In the genomic region with DNA sequence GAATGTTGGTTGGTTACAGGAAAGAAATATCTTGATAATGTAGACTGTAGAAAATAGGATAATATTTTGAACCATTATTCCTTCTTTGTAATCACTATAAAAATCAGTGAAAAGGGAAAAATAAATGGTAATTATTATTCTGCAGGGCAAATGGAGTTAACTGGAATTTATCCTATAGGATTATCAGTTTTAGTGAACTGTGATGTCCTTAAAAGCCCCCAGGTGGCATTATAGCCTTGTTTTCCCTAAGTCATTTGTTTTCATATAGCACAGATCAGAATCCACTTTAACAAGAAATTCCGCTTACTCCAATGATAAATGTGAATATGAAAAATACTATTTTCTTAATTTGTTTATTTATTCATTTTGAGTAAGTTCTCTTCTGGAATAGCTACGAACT, we compare ENCODE assay signal across 10 cellular contexts. TPM values are rescaled to one million over a fixed set of nuclear protein-coding genes. Genes with fewer than 3 reads are reported as not detected.
A peak's percentile ranks its signal among the peaks of the same experiment; 100 is the strongest.
DNase-seq lines count a peak whose midpoint lies in the region; ATAC-seq and TF ChIP-seq lines count a peak whose summit lies in the region.
"Had no signal": no experiment of that assay in that cellular context is flagged by ENCODE, and none has a peak within 500 bp of the region (broad histone marks: within the 10 kb centered on the region; RNA-seq: fewer than 3 reads in every experiment).

No MANE protein-coding gene starts in this region.

- no TSS peak for BruUV-seq in mammary epithelial cell (replicated peaks; lab: Mats Ljungman, UMichigan)

- no peaks in the 10 kb centered on the region for H4K20me1 ChIP-seq in mammary epithelial cell (ENCODE audit: insufficient read depth, low read length)

- CTCF ChIA-PET in mammary epithelial cell (lab: Charles Lee; ENCODE audit: low non-redundant PET), result no interaction called here

- in situ Hi-C loops in mammary epithelial cell (cut with MboI; ENCODE audit: low sequenced_read_pairs in 2 of 2), result no loop called here

- no peak overlapping the region for H3K27ac ChIP-seq in heart right ventricle
- no peak overlapping the region for H3K27ac ChIP-seq in mammary epithelial cell (ENCODE audit: insufficient read depth, low read depth, low read length)
- H3K27ac ChIP-seq in aorta (ENCODE audit: low read depth in 1 of 2, low read length in 2 of 2), result no peak overlapping the region
- H3K27ac ChIP-seq in Peyer's patch, result no peak overlapping the region

- no peak overlapping the region for H3K9ac ChIP-seq in mammary epithelial cell (ENCODE audit: insufficient read depth, low read length)

- no peaks in the 10 kb centered on the region for H3K79me2 ChIP-seq in mammary epithelial cell (ENCODE audit: insufficient read depth, low read length)

- no peaks in the 10 kb centered on the region for H3K9me3 Mint-ChIP-seq in type B pancreatic cell

- H3K27ac Mint-ChIP-seq in type B pancreatic cell, result no peak overlapping the region

- H3K4me3 ChIP-seq in heart right ventricle (no peak overlapping the region), mammary epithelial cell (replicated peaks in 1 of 3; ENCODE audit: insufficient read depth in 1 of 3, low read depth in 2 of 3, low read length in 3 of 3) (no peak overlapping the region), aorta (ENCODE audit: low read length in 2 of 2) (no peak overlapping the region), Peyer's patch (no peak overlapping the region)

- TF ChIP-seq CTCF in heart right ventricle (IDR thresholded peaks at IDR 0.05) (peak in 6 of 9 donors; percentile 4 to 43 (median 22)), mammary epithelial cell (conservative IDR thresholded peaks at IDR 0.05 in 1 of 2, IDR thresholded peaks at IDR 0.05 in 1 of 2; ENCODE audit: extremely low read depth in 1 of 2, insufficient read depth in 1 of 2, low read depth in 1 of 2, low read length in 2 of 2) (peak; percentile 19 to 21), type B pancreatic cell (conservative IDR thresholded peaks at IDR 0.05) (peak; percentile 69), Peyer's patch (IDR thresholded peaks at IDR 0.05) (peak in 2 of 6 experiments; percentile 8 to 12)

- H2AFZ ChIP-seq in mammary epithelial cell (ENCODE audit: low read depth, low read length), result no peak overlapping the region

- H3K27me3 ChIP-seq in heart right ventricle, result peaks cover 0 to 30% (median 15%) of the 10 kb centered on the region in 7 donors
- H3K27me3 ChIP-seq in mammary epithelial cell (ENCODE audit: insufficient read depth, low read length), result peaks cover 5% of the 10 kb centered on the region
- no peaks in the 10 kb centered on the region for H3K27me3 ChIP-seq in aorta (ENCODE audit: control insufficient read depth in 1 of 2, insufficient read depth in 2 of 2, low read length in 1 of 2)
- H3K27me3 ChIP-seq in Peyer's patch, result no peaks in the 10 kb centered on the region

- H3K9me3 ChIP-seq in heart right ventricle (no peaks in the 10 kb centered on the region), mammary epithelial cell (replicated peaks; ENCODE audit: insufficient read depth, low read length) (no peaks in the 10 kb centered on the region), aorta (ENCODE audit: control insufficient read depth, low read length) (no peaks in the 10 kb centered on the region), Peyer's patch (no peaks in the 10 kb centered on the region)

- peaks cover 14% of the 10 kb centered on the region for H3K27me3 Mint-ChIP-seq in type B pancreatic cell

- intact Hi-C loops in heart right ventricle (cut with DNase I), result loop anchor here in 1 of 10 donors (5.0 kb wide), 1 partner anchor 61 kb away; no protein-coding TSS in a partner anchor
- intact Hi-C loops in Right ventricle myocardium inferior (cut with DNase I), result no loop called here
- intact Hi-C loops in mammary epithelial cell (cut with micrococcal nuclease), result no loop called here
- intact Hi-C loops in aorta (cut with DNase I), result no loop called here

- H3K4me1 ChIP-seq in heart right ventricle, result no peaks in the 10 kb centered on the region
- H3K4me1 ChIP-seq in mammary epithelial cell (ENCODE audit: insufficient read depth, low read length), result no peaks in the 10 kb centered on the region
- no peaks in the 10 kb centered on the region for H3K4me1 ChIP-seq in aorta (ENCODE audit: control insufficient read depth in 1 of 2, insufficient read depth in 2 of 2, low read length in 2 of 2)
- no peaks in the 10 kb centered on the region for H3K4me1 ChIP-seq in Peyer's patch

- H3K4me1 Mint-ChIP-seq in type B pancreatic cell (ENCODE audit: unreplicated experiment), result no peaks in the 10 kb centered on the region

- ATAC-seq in heart right ventricle (no peak), Right ventricle myocardium inferior (no peak), aorta (ENCODE audit: low FRiP score) (no peak)
- ATAC-seq: left cardiac atrium had no signal

- dilution Hi-C loops in mammary epithelial cell (cut with HindIII; ENCODE audit: low sequenced_read_pairs), result no loop called here

- no peaks in the 10 kb centered on the region for H3K36me3 Mint-ChIP-seq in type B pancreatic cell

- H3K36me3 ChIP-seq in heart right ventricle (no peaks in the 10 kb centered on the region), mammary epithelial cell (ENCODE audit: insufficient read depth, low read length) (no peaks in the 10 kb centered on the region), aorta (ENCODE audit: control insufficient read depth in 1 of 2, insufficient read depth in 2 of 2, low read length in 1 of 2) (no peaks in the 10 kb centered on the region), Peyer's patch (no peaks in the 10 kb centered on the region)

- H3K4me2 ChIP-seq in mammary epithelial cell (ENCODE audit: insufficient read depth, low read depth, low read length), result no peak overlapping the region

- 69 to 71% methylated on average over 2 of the region's 2 CpGs for WGBS in heart right ventricle, 2 donors
- WGBS in mammary epithelial cell (ENCODE audit: low coverage, missing lambda C conversion rate), result 87% methylated on average over 2 of the region's 2 CpGs
- 40 to 47% methylated on average over 2 of the region's 2 CpGs for WGBS in aorta, 2 donors

- no peak for TF ChIP-seq POLR2A in Peyer's patch (IDR thresholded peaks at IDR 0.05)

- DNase-seq in heart right ventricle, result no peak
- no peak for DNase-seq in Right ventricle myocardium inferior (ENCODE audit: missing footprints)
- DNase-seq in NCI-H1694 treated with DMSO at 0.1 percent for 48 hours (lab: John Stamatoyannopoulos, UW), result peak; percentile 14
- DNase-seq in mammary epithelial cell, result no peak
- DNase-seq in type B pancreatic cell (ENCODE audit: extremely low spot score, unreplicated experiment), result no peak
- DNase-seq in effector CD8-positive, alpha-beta T cell (lab: John Stamatoyannopoulos, UW), result no peak
- no peak for DNase-seq in aorta
- no peak for DNase-seq in Peyer's patch
- DNase-seq: left cardiac atrium; stimulated activated CD4-positive, alpha-beta T cell treated with anti-CD3 and anti-CD28 coated beads, Interleukin-4, amount 100 ng/mL, for 1 hour had no signal

- no peak overlapping the region for H3K4me3 Mint-ChIP-seq in type B pancreatic cell

RNA-seq across cellular contexts. Expression of a gene that starts 26.2 kb away (rescaled TPM):
- total RNA-seq in heart right ventricle (10 to 100 TPM; 21.4 to 44.9 (median 34.6) TPM), Right ventricle myocardium inferior (28.3 TPM), mammary epithelial cell (100 to 1,000 TPM in 1 of 2 donors, 10 to 100 TPM in 1; 93.7 to 132 TPM), type B pancreatic cell (ENCODE audit: low replicate concordance) (59.6 and 66.1 TPM in 2 replicates), aorta (10 to 100 TPM; 53.6 to 59.7 TPM), Peyer's patch (10 to 100 TPM; 11.7 to 49.5 (median 30.8) TPM)
- polyA plus RNA-seq in heart right ventricle (10 to 100 TPM in 1 of 2 donors, 1 to 10 TPM in 1; 7.9 to 22.1 TPM), mammary epithelial cell (56.1 TPM), aorta (10 to 100 TPM; 48.4 to 54.1 TPM)
- 223 TPM for polyA minus RNA-seq in mammary epithelial cell
